9 cellular contexts compared by ENCODE assay signal in the genomic region with DNA sequence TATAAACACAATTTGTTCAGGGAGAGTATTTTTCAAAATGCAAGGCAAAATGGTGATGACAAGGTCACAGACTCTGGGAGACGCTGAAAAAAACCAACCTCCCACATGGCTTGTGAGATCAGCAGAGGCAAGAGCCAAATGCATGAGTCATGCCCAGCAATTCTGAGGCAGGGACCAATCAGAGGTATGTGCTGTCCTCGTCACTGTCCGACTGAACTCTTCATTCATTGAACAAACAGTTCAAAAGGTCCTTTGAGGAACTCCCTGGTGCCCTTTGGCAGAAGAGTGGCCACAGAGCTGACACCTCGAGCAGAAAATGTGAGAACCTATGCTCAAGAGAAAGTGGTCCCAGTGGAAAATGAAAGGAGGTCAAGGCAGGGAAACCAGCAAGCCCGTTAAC. TPM values are rescaled to one million over a fixed set of nuclear protein-coding genes. Genes with fewer than 3 reads are reported as not detected.
DNase-seq lines count a peak whose midpoint lies in the region; ATAC-seq and TF ChIP-seq lines count a peak whose summit lies in the region.
"Had no signal": no experiment of that assay in that cellular context is flagged by ENCODE, and none has a peak within 500 bp of the region (broad histone marks: within the 10 kb centered on the region; RNA-seq: fewer than 3 reads in every experiment).

No MANE protein-coding gene starts in this region.

- H3K4me1 Mint-ChIP-seq in activated naive CD8-positive, alpha-beta T cell treated with anti-CD3 and anti-CD28 coated beads, Interleukin-2, amount 50 U/mL, for 24 hours: no peaks in the 10 kb centered on the region
- H3K4me1 Mint-ChIP-seq in activated CD4-positive, alpha-beta T cell treated with anti-CD3 and anti-CD28 coated beads for 36 hours: no peaks in the 10 kb centered on the region

- H3K4me1 ChIP-seq in esophagus (ENCODE audit: control insufficient read depth in 2 of 2, insufficient read depth in 2 of 2, low read length in 1 of 2): no peaks in the 10 kb centered on the region
- no peaks in the 10 kb centered on the region for H3K4me1 ChIP-seq in mucosa of descending colon (ENCODE audit: low read depth)

- WGBS in esophagus, 2 donors: 37% methylated on average over 5 of the region's 5 CpGs

- no peak overlapping the region for H3K27ac Mint-ChIP-seq in activated naive CD8-positive, alpha-beta T cell treated with anti-CD3 and anti-CD28 coated beads, Interleukin-2, amount 50 U/mL, for 24 hours
- no peak overlapping the region for H3K27ac Mint-ChIP-seq in activated CD4-positive, alpha-beta T cell treated with anti-CD3 and anti-CD28 coated beads for 36 hours

- H3K36me3 ChIP-seq in esophagus (ENCODE audit: control insufficient read depth in 2 of 2, insufficient read depth in 2 of 2, low read length in 1 of 2) (no peaks in the 10 kb centered on the region), mucosa of descending colon (ENCODE audit: low read depth) (no peaks in the 10 kb centered on the region)

- H3K4me3 Mint-ChIP-seq in activated naive CD8-positive, alpha-beta T cell treated with anti-CD3 and anti-CD28 coated beads, Interleukin-2, amount 50 U/mL, for 24 hours: no peak overlapping the region
- no peak overlapping the region for H3K4me3 Mint-ChIP-seq in activated CD4-positive, alpha-beta T cell treated with anti-CD3 and anti-CD28 coated beads for 36 hours

- H3K9me3 ChIP-seq in esophagus (ENCODE audit: control insufficient read depth in 2 of 2, insufficient read depth in 1 of 2, low read depth in 1 of 2, low read length in 1 of 2): no peaks in the 10 kb centered on the region
- no peaks in the 10 kb centered on the region for H3K9me3 ChIP-seq in mucosa of descending colon

- peak; percentile 89 for DNase-seq in AG04449 (ENCODE audit: low read depth, low spot score)
- DNase-seq in OCI-M1 (lab: John Stamatoyannopoulos, UW): peak; percentile 76
- peak in 2 of 3 donors; percentile 30 to 35 for DNase-seq in mucosa of descending colon
- DNase-seq in activated naive CD8-positive, alpha-beta T cell treated with anti-CD3 and anti-CD28 coated beads, Interleukin-2, amount 50 U/mL, for 24 hours: no peak
- DNase-seq in activated CD4-positive, alpha-beta T cell treated with anti-CD3 and anti-CD28 coated beads for 36 hours: no peak
- DNase-seq: NCI-H526 had no signal

- POLR2A ChIA-PET in AG04449 (lab: Yijun Ruan, JAX): no interaction called here
- POLR2A ChIA-PET in activated CD4-positive, alpha-beta T cell treated with anti-CD3 and anti-CD28 coated beads for 36 hours (lab: Charles Lee): no interaction called here

- TF ChIP-seq CTCF in AG04449 (IDR thresholded peaks at IDR 0.05; ENCODE audit: insufficient read depth, low read length, missing control alignments): no peak
- TF ChIP-seq CTCF in mucosa of descending colon (IDR thresholded peaks at IDR 0.05): no peak

- H3K4me3 ChIP-seq in AG04449 (ENCODE audit: low read depth, low read length) (no peak overlapping the region), esophagus (ENCODE audit: low read depth in 1 of 2, low read length in 2 of 2) (peak overlapping the region in 1 of 2 donors; percentile 11), mucosa of descending colon (no peak overlapping the region)

- peaks cover 5% of the 10 kb centered on the region for H3K9me3 Mint-ChIP-seq in activated naive CD8-positive, alpha-beta T cell treated with anti-CD3 and anti-CD28 coated beads, Interleukin-2, amount 50 U/mL, for 24 hours
- peaks cover 8% of the 10 kb centered on the region for H3K9me3 Mint-ChIP-seq in activated CD4-positive, alpha-beta T cell treated with anti-CD3 and anti-CD28 coated beads for 36 hours (ENCODE audit: low read depth)

- CTCF ChIA-PET in AG04449 (lab: Yijun Ruan, JAX): no interaction called here
- CTCF ChIA-PET in activated CD4-positive, alpha-beta T cell treated with anti-CD3 and anti-CD28 coated beads for 36 hours (lab: Charles Lee): no interaction called here

- H3K27me3 ChIP-seq in esophagus (ENCODE audit: control insufficient read depth in 1 of 2, insufficient read depth in 2 of 2, low read length in 2 of 2): no peaks in the 10 kb centered on the region

- H3K27ac ChIP-seq in esophagus (ENCODE audit: low read depth in 2 of 2, low read length in 1 of 2): peak overlapping the region; percentile 36 to 67

- H3K27me3 Mint-ChIP-seq in activated naive CD8-positive, alpha-beta T cell treated with anti-CD3 and anti-CD28 coated beads, Interleukin-2, amount 50 U/mL, for 24 hours: peaks cover 2% of the 10 kb centered on the region
- peaks cover 2% of the 10 kb centered on the region for H3K27me3 Mint-ChIP-seq in activated CD4-positive, alpha-beta T cell treated with anti-CD3 and anti-CD28 coated beads for 36 hours

- intact Hi-C loops in mucosa of descending colon (cut with DNase I, micrococcal nuclease): no loop called here
- intact Hi-C loops in activated CD4-positive, alpha-beta T cell treated with anti-CD3 and anti-CD28 coated beads for 36 hours (cut with DNase I, micrococcal nuclease): no loop called here

- no peaks in the 10 kb centered on the region for H3K36me3 Mint-ChIP-seq in activated naive CD8-positive, alpha-beta T cell treated with anti-CD3 and anti-CD28 coated beads, Interleukin-2, amount 50 U/mL, for 24 hours (ENCODE audit: low read depth)
- H3K36me3 Mint-ChIP-seq in activated CD4-positive, alpha-beta T cell treated with anti-CD3 and anti-CD28 coated beads for 36 hours (ENCODE audit: low read depth): no peaks in the 10 kb centered on the region

- ATAC-seq in mucosa of descending colon (peak; percentile 89), HG03342 (IDR thresholded peaks at IDR 0.05; ENCODE audit: unreplicated experiment) (no peak), HG02798 (IDR thresholded peaks at IDR 0.05; ENCODE audit: poor library complexity, unreplicated experiment) (no peak)
- no peak for ATAC-seq in activated naive CD8-positive, alpha-beta T cell treated with anti-CD3 and anti-CD28 coated beads, Interleukin-2, amount 50 U/mL, for 24 hours
- no peak for ATAC-seq in activated CD4-positive, alpha-beta T cell treated with anti-CD3 and anti-CD28 coated beads for 36 hours

RNA-seq across cellular contexts. Expression of gene CDH11, which starts 51.0 kb away (rescaled TPM):
- under 1 TPM; 0.28 to 0.91 TPM for polyA plus RNA-seq in esophagus
- total RNA-seq in mucosa of descending colon: 10 to 100 TPM in 2 of 3 donors, 1 to 10 TPM in 1; 6.4 to 24.7 (median 12.6) TPM
- not detected for total RNA-seq in activated CD4-positive, alpha-beta T cell treated with anti-CD3 and anti-CD28 coated beads for 36 hours

Comparison
In these comparisons a context has a peak if more than half of its experiments do, and no peak if none do; other contexts are left out.
1. DNase-seq: peak in AG04449 (single experiment), OCI-M1 (single experiment) and mucosa of descending colon (2 of 3); none in activated naive CD8-positive, alpha-beta T cell treated with anti-CD3 and anti-CD28 coated beads, Interleukin-2, amount 50 U/mL, for 24 hours (single experiment) and activated CD4-positive, alpha-beta T cell treated with anti-CD3 and anti-CD28 coated beads for 36 hours (single experiment).
2. RNA of gene CDH11, which starts 51.0 kb away (total RNA-seq): 6.4 to 24.7 TPM in mucosa of descending colon; not detected in activated CD4-positive, alpha-beta T cell treated with anti-CD3 and anti-CD28 coated beads for 36 hours; every median in the first group is over 4 times any median in the second.